Comparison of ENCODE assay signal across 21 cellular contexts in genomic region chr12:132210223-132211055, GRCh38.
DNase-seq lines count a peak whose midpoint lies in the region; ATAC-seq, FAIRE-seq and TF ChIP-seq lines count a peak whose summit lies in the region.
"Had no signal": no experiment of that assay in that cellular context is flagged by ENCODE, and none has a peak within 500 bp of the region (broad histone marks: within the 10 kb centered on the region; RNA-seq: fewer than 3 reads in every experiment).

No MANE protein-coding gene starts in this region.

- peak; percentile 21 for TF ChIP-seq CTCF in DND-41 (IDR thresholded peaks at IDR 0.05; ENCODE audit: borderline replicate concordance, extremely low read depth, low read length, poor library complexity, severe bottlenecking)
- TF ChIP-seq CTCF in WTC11 (IDR thresholded peaks at IDR 0.05), result no peak
- TF ChIP-seq CTCF in kidney (IDR thresholded peaks at IDR 0.05; ENCODE audit: borderline replicate concordance, extremely low read depth, insufficient read depth), result no peak
- no peak for TF ChIP-seq CTCF in GM10248 (IDR thresholded peaks at IDR 0.05; ENCODE audit: control extremely low read depth, extremely low read depth, low read depth, missing control alignments)

- peak overlapping the region in 8 of 11 experiments; percentile 0 to 82 (median 72); a peak in 11 of 22 replicates for H3K4me2 ChIP-seq in BLaER1 treated with 17β-estradiol and CSF1 and Interleukin-3, amounts not matched to agents 10 nM and 100 nM
- no peak overlapping the region for H3K4me2 ChIP-seq in DND-41 (ENCODE audit: insufficient read depth, low read length)

- H3K79me2 ChIP-seq in DND-41 (ENCODE audit: insufficient read depth, low read length), result no peaks in the 10 kb centered on the region

- intact Hi-C loops in kidney (cut with DNase I), result no loop called here
- intact Hi-C loops in CD4-positive, alpha-beta memory T cell (cut with micrococcal nuclease), result no loop called here

- H2AFZ ChIP-seq in DND-41 (ENCODE audit: low read depth, low read length), result no peak overlapping the region

- H3K36me3 Mint-ChIP-seq in WTC11, result no peaks in the 10 kb centered on the region
- no peaks in the 10 kb centered on the region for H3K36me3 Mint-ChIP-seq in CD4-positive, alpha-beta memory T cell
- H3K36me3 Mint-ChIP-seq: CD4-positive, CD25-positive, alpha-beta regulatory T cell had no signal

- H3K9ac ChIP-seq in BLaER1 treated with 17β-estradiol and CSF1 and Interleukin-3, amounts not matched to agents 10 nM and 100 nM, result no peak overlapping the region
- H3K9ac ChIP-seq in DND-41 (ENCODE audit: low read depth, low read length) (no peak overlapping the region), kidney (ENCODE audit: low read length in 2 of 2) (no peak overlapping the region)

- H3K4me1 ChIP-seq in BLaER1 treated with 17β-estradiol and CSF1 and Interleukin-3, amounts not matched to agents 10 nM and 100 nM, result peaks cover 14 to 71% (median 55%) of the 10 kb centered on the region in 10 experiments
- H3K4me1 ChIP-seq in DND-41 (ENCODE audit: insufficient read depth, low read length) (no peaks in the 10 kb centered on the region), kidney (ENCODE audit: control insufficient read depth in 1 of 2, insufficient read depth in 1 of 2, low read depth in 1 of 2, low read length in 2 of 2) (peaks cover 0 to 8% of the 10 kb centered on the region in 2 donors)
- H3K4me1 ChIP-seq in CD4-positive, alpha-beta memory T cell (ENCODE audit: insufficient read depth, low read length), result peaks cover 4% of the 10 kb centered on the region
- H3K4me1 ChIP-seq: Caco-2, HAP-1 had no signal

- no peaks in the 10 kb centered on the region for H3K4me1 Mint-ChIP-seq in WTC11
- H3K4me1 Mint-ChIP-seq in CD4-positive, alpha-beta memory T cell, result peaks cover 3 to 12% (median 9%) of the 10 kb centered on the region in 4 donors

- H3K9me3 Mint-ChIP-seq in WTC11, result no peaks in the 10 kb centered on the region
- peaks cover 0 to 4% (median 0%) of the 10 kb centered on the region in 8 donors for H3K9me3 Mint-ChIP-seq in CD4-positive, alpha-beta memory T cell

- H3K36me3 ChIP-seq in BLaER1 treated with 17β-estradiol and CSF1 and Interleukin-3, amounts not matched to agents 10 nM and 100 nM, result no peaks in the 10 kb centered on the region
- H3K36me3 ChIP-seq in DND-41 (ENCODE audit: insufficient read depth, low read length) (no peaks in the 10 kb centered on the region), kidney (ENCODE audit: control insufficient read depth in 1 of 2, insufficient read depth in 2 of 2, low read length in 2 of 2) (no peaks in the 10 kb centered on the region)
- H3K36me3 ChIP-seq in CD4-positive, alpha-beta memory T cell (ENCODE audit: insufficient read depth, low read length), result no peaks in the 10 kb centered on the region
- H3K36me3 ChIP-seq: HAP-1 had no signal

- CTCF ChIA-PET in WTC11 (lab: Charles Lee) (interaction anchor here (0.6 to 1.6 kb wide), 16 partner anchors 9 to 344 kb away, joined by 3 to 28 read pairs (median 4); no protein-coding TSS in a partner anchor), GM10248 (lab: Yijun Ruan, JAX) (interaction anchor here (0.9 kb wide), 1 partner anchor 9 kb away, joined by 4 read pairs; no protein-coding TSS in a partner anchor)
- CTCF ChIA-PET in CD4-positive, alpha-beta memory T cell (lab: Charles Lee; ENCODE audit: partially characterized antibody), result interaction anchor here (0.7 to 1.2 kb wide), 2 partner anchors 49 to 57 kb away, joined by 3 to 5 read pairs; no protein-coding TSS in a partner anchor

- no peak overlapping the region for H3K4me3 ChIP-seq in BLaER1 treated with 17β-estradiol and CSF1 and Interleukin-3, amounts not matched to agents 10 nM and 100 nM
- H3K4me3 ChIP-seq in DND-41 (ENCODE audit: low read depth in 1 of 2, low read length in 2 of 2), result no peak overlapping the region
- H3K4me3 ChIP-seq in kidney (ENCODE audit: low read length in 2 of 2), result no peak overlapping the region
- no peak overlapping the region for H3K4me3 ChIP-seq in CD4-positive, alpha-beta memory T cell (ENCODE audit: low read length in 2 of 2)
- H3K4me3 ChIP-seq: HAP-1, SK-N-MC had no signal

- no peak for FAIRE-seq in kidney (lab: Jason Lieb, UNC)
- FAIRE-seq: GM12892 had no signal

- POLR2A ChIA-PET in WTC11 (lab: Charles Lee), result interaction anchor here (1.0 kb wide), 1 partner anchor 45 kb away, joined by 3 read pairs; no protein-coding TSS in a partner anchor
- POLR2A ChIA-PET in CD4-positive, alpha-beta memory T cell (lab: Charles Lee; ENCODE audit: partially characterized antibody), result interaction anchor here (1.0 kb wide), 1 partner anchor 57 kb away, joined by 4 read pairs; no protein-coding TSS in a partner anchor
- POLR2A ChIA-PET in GM10248 (lab: Yijun Ruan, JAX), result no interaction called here

- no peak overlapping the region; the same call in 1 of the 2 replicates for H3K27ac Mint-ChIP-seq in WTC11
- H3K27ac Mint-ChIP-seq in CD4-positive, alpha-beta memory T cell, result peak overlapping the region in 1 of 7 donors; percentile 54
- H3K27ac Mint-ChIP-seq: CD4-positive, CD25-positive, alpha-beta regulatory T cell had no signal

- H3K27me3 ChIP-seq in BLaER1 treated with 17β-estradiol and CSF1 and Interleukin-3, amounts not matched to agents 10 nM and 100 nM, result peaks cover 19 to 39% (median 22%) of the 10 kb centered on the region in 11 experiments
- no peaks in the 10 kb centered on the region for H3K27me3 ChIP-seq in DND-41 (ENCODE audit: insufficient read depth, low read length, poor library complexity)
- H3K27me3 ChIP-seq in CD4-positive, alpha-beta memory T cell (ENCODE audit: insufficient read depth, low read length), result peaks cover 5% of the 10 kb centered on the region

- H3K27ac ChIP-seq in BLaER1 treated with 17β-estradiol and CSF1 and Interleukin-3, amounts not matched to agents 10 nM and 100 nM, result peak overlapping the region in 1 of 11 experiments; percentile 61; a peak in 2 of 22 replicates
- no peak overlapping the region for H3K27ac ChIP-seq in DND-41 (ENCODE audit: low read length)
- H3K27ac ChIP-seq in kidney (ENCODE audit: low read depth in 2 of 2, low read length in 2 of 2), result peak overlapping the region in 1 of 2 donors; percentile 48
- no peak overlapping the region for H3K27ac ChIP-seq in CD4-positive, alpha-beta memory T cell (ENCODE audit: low read depth, low read length)
- H3K27ac ChIP-seq: SK-N-MC had no signal

- no peak overlapping the region for H3K4me3 Mint-ChIP-seq in WTC11
- H3K4me3 Mint-ChIP-seq in CD4-positive, alpha-beta memory T cell, result no peak overlapping the region

- H3K27me3 Mint-ChIP-seq in WTC11 (ENCODE audit: low read depth), result peaks cover 65% of the 10 kb centered on the region
- H3K27me3 Mint-ChIP-seq in CD4-positive, alpha-beta memory T cell, result peaks cover 8 to 9% of the 10 kb centered on the region in 2 donors

- ATAC-seq in DND-41 (ENCODE audit: insufficient read depth, low read depth) (no peak), WTC11 (peak; percentile 62), GM21723 (IDR thresholded peaks at IDR 0.05; ENCODE audit: unreplicated experiment) (no peak)

- no peak for DNase-seq in DND-41
- peak; percentile 70 for DNase-seq in WTC11 (ENCODE audit: low spot score)
- DNase-seq in kidney, result peak; percentile 79
- no peak for DNase-seq in CD4-positive, alpha-beta memory T cell
- no peak for DNase-seq in GM10248 (ENCODE audit: extremely low spot score)
- DNase-seq in NCI-H146 (lab: John Stamatoyannopoulos, UW), result no peak
- DNase-seq: AML-193; Caco-2; CD4-positive, CD25-positive, alpha-beta regulatory T cell; DMS153; EL; Kasumi-1; NCI-H1105 treated with DMSO at 0.1 percent for 48 hours; NCI-H1694 treated with DMSO at 0.1 percent for 48 hours; NK-92 treated with Interleukin-12 subunit alpha and Interleukin-12 subunit beta, amount 100 ng/mL, for 24 hours; SHP77 had no signal

- H3K9me3 ChIP-seq in BLaER1 treated with 17β-estradiol and CSF1 and Interleukin-3, amounts not matched to agents 10 nM and 100 nM (replicated peaks in 1 of 11), result peaks cover 0 to 8% (median 0%) of the 10 kb centered on the region in 11 experiments; a peak in 4 of 22 replicates
- no peaks in the 10 kb centered on the region for H3K9me3 ChIP-seq in DND-41 (ENCODE audit: insufficient read depth, low read length, severe bottlenecking)
- no peaks in the 10 kb centered on the region for H3K9me3 ChIP-seq in kidney (ENCODE audit: control insufficient read depth in 1 of 2, low read length in 2 of 2)
- H3K9me3 ChIP-seq in CD4-positive, alpha-beta memory T cell (ENCODE audit: control insufficient read depth in 1 of 2, low read length in 2 of 2), result no peaks in the 10 kb centered on the region
- H3K9me3 ChIP-seq: Caco-2, HAP-1 had no signal

- peaks cover 0 to 21% (median 0%) of the 10 kb centered on the region in 11 experiments; a peak in 6 of 22 replicates for H4K20me1 ChIP-seq in BLaER1 treated with 17β-estradiol and CSF1 and Interleukin-3, amounts not matched to agents 10 nM and 100 nM
- H4K20me1 ChIP-seq in DND-41 (ENCODE audit: insufficient read depth, low read length), result peaks cover 3% of the 10 kb centered on the region; the same call in 1 of the 2 replicates

TF ChIP-seq in WTC11, 78 proteins besides CTCF, POLR2A, EP300 and RAD21:
- TF ChIP-seq SMAD4 (CRISPR knock-in tag; IDR thresholded peaks at IDR 0.05) (peak; percentile 93), FOXJ3 (CRISPR knock-in tag; IDR thresholded peaks at IDR 0.05; ENCODE audit: borderline replicate concordance) (no peak)
TF ChIP-seq in WTC11: peak in this region for 1.

Comparison
In these comparisons a context has a peak if more than half of its experiments do, and no peak if none do; other contexts are left out.
1. DNase-seq: peak in WTC11 (single experiment) and kidney (single experiment); none in DND-41 (single experiment), CD4-positive, alpha-beta memory T cell (0 of 5), GM10248 (single experiment) and NCI-H146 (single experiment).